Comparison of ENCODE assay signal across 20 cellular contexts in genomic region chr10:110330675-110331074, GRCh38.
"Had no signal": no experiment of that assay in that cellular context is flagged by ENCODE, and none has a peak within 500 bp of the region (broad histone marks: within the 10 kb centered on the region; RNA-seq: fewer than 3 reads in every experiment).

No MANE protein-coding gene starts in this region.

- H3K4me1 ChIP-seq: pancreas, right lobe of liver had no signal

- H3K27me3 ChIP-seq: gastrocnemius medialis, pancreas, right lobe of liver, suprapubic skin, vagina had no signal

- H3K9me3 ChIP-seq: gastrocnemius medialis, pancreas, right lobe of liver had no signal

- H3K4me3 ChIP-seq: gastrocnemius medialis, lower lobe of right lung, pancreas, right lobe of liver, suprapubic skin, vagina had no signal

- H3K36me3 ChIP-seq: gastrocnemius medialis, lower lobe of right lung, neutrophil, pancreas, right lobe of liver, suprapubic skin, vagina had no signal

- DNase-seq: cortex of kidney; effector memory CD8-positive, alpha-beta T cell; gastrocnemius medialis; head of caudate nucleus; left ventricle myocardium superior; lower lobe of right lung; naive thymus-derived CD8-positive, alpha-beta T cell; nephron progenitor cell; pancreas; right lobe of liver; small intestine; stimulated activated CD4-positive, alpha-beta T cell treated with anti-CD3 and anti-CD28 coated beads, Interleukin-15, amount 100 ng/mL, for 24 hours; stimulated activated CD4-positive, alpha-beta T cell treated with anti-CD3 and anti-CD28 coated beads, Interleukin-2, amount 100 ng/mL, for 48 hours; stimulated activated naive CD4-positive, alpha-beta T cell; stimulated activated naive CD8-positive, alpha-beta T cell treated with anti-CD3 and anti-CD28 coated beads, Interleukin-15, amount 100 ng/mL, for 72 hours; trophoblast cell had no signal

- ATAC-seq: effector memory CD8-positive, alpha-beta T cell; gastrocnemius medialis; left ventricle myocardium superior; lower lobe of right lung; naive thymus-derived CD8-positive, alpha-beta T cell; pancreas; right lobe of liver; stimulated activated naive CD8-positive, alpha-beta T cell treated with anti-CD3 and anti-CD28 coated beads, Interleukin-15, amount 100 ng/mL, for 72 hours had no signal

- FAIRE-seq: keratinocyte, pancreas, small intestine had no signal

- H3K27ac ChIP-seq: gastrocnemius medialis, lower lobe of right lung, neutrophil, pancreas, right lobe of liver, suprapubic skin, vagina had no signal
